In genomic region chr10:131674130-131674529, GRCh38 we compare ENCODE assay signal across 17 cellular contexts.
DNase-seq lines count a peak whose midpoint lies in the region; ATAC-seq, FAIRE-seq and TF ChIP-seq lines count a peak whose summit lies in the region.
"Had no signal": no experiment of that assay in that cellular context is flagged by ENCODE, and none has a peak within 500 bp of the region (broad histone marks: within the 10 kb centered on the region; RNA-seq: fewer than 3 reads in every experiment).

No MANE protein-coding gene starts in this region.

- H4K91ac ChIP-seq in H1 (replicated peaks; ENCODE audit: insufficient read length, low read length) (peak overlapping the region; percentile 42), neuronal stem cell (ENCODE audit: low read depth, low read length, poor library complexity) (no peak overlapping the region)

- no peaks in the 10 kb centered on the region for H3K79me2 ChIP-seq in H1 (ENCODE audit: control insufficient read depth in 1 of 2, insufficient read depth in 2 of 2, low read length in 2 of 2)

- H3K9ac ChIP-seq in H1 (replicated peaks in 1 of 4; ENCODE audit: extremely low read depth in 1 of 4, low read depth in 3 of 4, low read length in 3 of 4) (no peak overlapping the region), neuronal stem cell (ENCODE audit: low read depth, low read length, poor library complexity) (peak overlapping the region; percentile 24)
- H3K9ac ChIP-seq: BLaER1 had no signal

- H4K20me1 ChIP-seq in H1 (replicated peaks in 1 of 2; ENCODE audit: control insufficient read depth in 1 of 2, insufficient read depth in 2 of 2, low read length in 2 of 2), result no peaks in the 10 kb centered on the region
- H4K20me1 ChIP-seq: BLaER1 had no signal

- H3K79me1 ChIP-seq in H1 (ENCODE audit: low read depth, low read length), result no peaks in the 10 kb centered on the region
- no peaks in the 10 kb centered on the region for H3K79me1 ChIP-seq in neuronal stem cell (ENCODE audit: low read depth, low read length)

- peak overlapping the region; percentile 72; the same call in 1 of the 2 replicates for H2AK5ac ChIP-seq in H1 (ENCODE audit: low read depth, low read length)
- peak overlapping the region; percentile 97 for H2AK5ac ChIP-seq in neuronal stem cell (ENCODE audit: low read depth, low read length)

- H3K4me2 ChIP-seq in H1 (ENCODE audit: insufficient read depth in 1 of 2, low read depth in 2 of 2, low read length in 2 of 2) (no peak overlapping the region), neuronal stem cell (ENCODE audit: insufficient read depth, low read length, poor library complexity, severe bottlenecking) (no peak overlapping the region)
- H3K4me2 ChIP-seq: BLaER1 had no signal

- H2BK120ac ChIP-seq in H1 (replicated peaks; ENCODE audit: low read depth, low read length) (no peak overlapping the region), neuronal stem cell (ENCODE audit: low read depth, low read length) (no peak overlapping the region)

- TF ChIP-seq EP300 in Ishikawa (IDR thresholded peaks at IDR 0.05; ENCODE audit: borderline replicate concordance), result no peak
- TF ChIP-seq EP300 in H1 (IDR thresholded peaks at IDR 0.05; ENCODE audit: borderline replicate concordance in 1 of 2, low read depth in 2 of 2, low read length in 2 of 2), result no peak

- no peak for ATAC-seq in upper lobe of right lung
- ATAC-seq: CD8-positive, alpha-beta T cell had no signal

- H3K23me2 ChIP-seq in H1 (ENCODE audit: low read depth, low read length), result peaks cover 5% of the 10 kb centered on the region; the same call in 1 of the 2 replicates

- H3K4me1 ChIP-seq in H1 (replicated peaks in 1 of 4; ENCODE audit: control insufficient read depth in 3 of 4, insufficient read depth in 4 of 4, low read length in 3 of 4) (peaks cover 0 to 20% (median 13%) of the 10 kb centered on the region in 4 experiments; a peak in 5 of 7 replicates), neuronal stem cell (ENCODE audit: control insufficient read depth in 2 of 2, insufficient read depth in 1 of 2, low read depth in 1 of 2, low read length in 2 of 2) (peaks cover 14 to 15% of the 10 kb centered on the region in 2 donors), upper lobe of right lung (no peaks in the 10 kb centered on the region)

- H2BK12ac ChIP-seq in H1 (ENCODE audit: low read depth, low read length) (peak overlapping the region; percentile 87; the same call in 1 of the 2 replicates), neuronal stem cell (ENCODE audit: low read length) (no peak overlapping the region)

- no peak overlapping the region for H3K4ac ChIP-seq in H1 (replicated peaks; ENCODE audit: insufficient read length, low read depth, low read length)
- no peak overlapping the region for H3K4ac ChIP-seq in neuronal stem cell (ENCODE audit: low read length)

- H3K36me3 ChIP-seq in H1 (ENCODE audit: control insufficient read depth in 2 of 4, insufficient read depth in 4 of 4, low read length in 3 of 4), result no peaks in the 10 kb centered on the region
- H3K36me3 ChIP-seq in neuronal stem cell (replicated peaks in 1 of 2; ENCODE audit: control insufficient read depth in 2 of 2, insufficient read depth in 2 of 2, low read length in 2 of 2), result no peaks in the 10 kb centered on the region
- no peaks in the 10 kb centered on the region for H3K36me3 ChIP-seq in upper lobe of right lung
- H3K36me3 ChIP-seq: BLaER1 had no signal

- in situ Hi-C loops in ACHN (cut with HindIII; ENCODE audit: low pct_ligation_motif_present, low pct_unique_long_range_greater_than_20kb, low sequenced_read_pairs), result no loop called here

- TF ChIP-seq CTCF in H1 (IDR thresholded peaks at IDR 0.05; ENCODE audit: control extremely low read depth in 1 of 3, insufficient read depth in 1 of 3, low read depth in 1 of 3, low read length in 3 of 3) (no peak), upper lobe of right lung (IDR thresholded peaks at IDR 0.05) (no peak)

- H2BK5ac ChIP-seq in H1 (ENCODE audit: low read depth, low read length) (0 out of 2 replicates have a peak overlapping the region, but pooled peaks have one; percentile 12), neuronal stem cell (ENCODE audit: low read length) (no peak overlapping the region)

- intact Hi-C loops in upper lobe of right lung (cut with DNase I), result no loop called here

- FAIRE-seq in H1 (lab: Jason Lieb, UNC), result no peak
- FAIRE-seq: A204.1, HTR-8/SVneo had no signal

- POLR2A ChIA-PET in H1 (lab: Charles Lee; ENCODE audit: partially characterized antibody), result no interaction called here

- no peak for DNase-seq in H1 (ENCODE audit: low read depth in 1 of 2, low spot score in 2 of 2)
- no peak for DNase-seq in neuronal stem cell (ENCODE audit: low spot score)
- peak; percentile 52 for DNase-seq in upper lobe of right lung
- no peak for DNase-seq in NCI-H1048 (lab: John Stamatoyannopoulos, UW)
- DNase-seq in ACHN, result no peak
- no peak for DNase-seq in NCI-H1694 (lab: John Stamatoyannopoulos, UW)
- no peak for DNase-seq in GM19240 (ENCODE audit: insufficient read length, low spot score)
- DNase-seq: Calu3; CD8-positive, alpha-beta T cell; DMS79 treated with DMSO at 0.1 percent for 48 hours; GF-D8; GOT3; H9 had no signal

- peak overlapping the region; percentile 16; the same call in 1 of the 2 replicates for H3K18ac ChIP-seq in H1 (ENCODE audit: extremely low read depth, low read length)
- peak overlapping the region; percentile 85 for H3K18ac ChIP-seq in neuronal stem cell (ENCODE audit: low read length)

- H3K9me3 ChIP-seq in H1 (ENCODE audit: insufficient read depth in 2 of 2, low read depth in 1 of 2, low read length in 1 of 2) (peaks cover 0 to 6% of the 10 kb centered on the region in 2 experiments; a peak in 2 of 4 replicates), neuronal stem cell (replicated peaks in 1 of 2; ENCODE audit: control insufficient read depth in 2 of 2, insufficient read depth in 1 of 2, low read depth in 1 of 2, low read length in 2 of 2) (peaks cover 6% of the 10 kb centered on the region in 2 donors), upper lobe of right lung (no peaks in the 10 kb centered on the region)

- H2BK20ac ChIP-seq in H1 (ENCODE audit: low read length), result no peak overlapping the region

- TF ChIP-seq POLR2A in H1 (IDR thresholded peaks at IDR 0.05; ENCODE audit: control extremely low read depth in 1 of 2, low read depth in 2 of 2, low read length in 2 of 2), result no peak

- H3K14ac ChIP-seq in H1 (ENCODE audit: insufficient read length) (no peak overlapping the region), neuronal stem cell (ENCODE audit: low read length) (peak overlapping the region; percentile 49)

- CTCF ChIA-PET in H1 (lab: Charles Lee; ENCODE audit: partially characterized antibody), result interaction anchor here (0.5 to 1.5 kb wide), 6 partner anchors 10 to 194 kb away, joined by 3 to 7 read pairs (median 3); no protein-coding TSS in a partner anchor

- H3K27me3 ChIP-seq in H1 (replicated peaks in 1 of 4; ENCODE audit: control insufficient read depth in 3 of 4, extremely low read depth in 1 of 4, insufficient read depth in 3 of 4, low read length in 3 of 4) (peaks cover 0 to 2% (median 0%) of the 10 kb centered on the region in 4 experiments; a peak in 3 of 7 replicates), neuronal stem cell (ENCODE audit: control insufficient read depth in 3 of 3, insufficient read depth in 3 of 3, low read depth in 1 of 3, low read length in 3 of 3) (no peaks in the 10 kb centered on the region), upper lobe of right lung (peaks cover 7% of the 10 kb centered on the region)
- H3K27me3 ChIP-seq: BLaER1 had no signal

- no peak overlapping the region for H4K5ac ChIP-seq in H1 (ENCODE audit: insufficient read length, low read depth, low read length)

- no peak overlapping the region for H3K56ac ChIP-seq in H1 (replicated peaks; ENCODE audit: insufficient read length, low read depth, low read length)

- no peak overlapping the region for H3K23ac ChIP-seq in H1 (ENCODE audit: insufficient read length)
- no peak overlapping the region for H3K23ac ChIP-seq in neuronal stem cell (ENCODE audit: low read depth, low read length, poor library complexity)

- H3K27ac ChIP-seq in H1 (ENCODE audit: low read depth, low read length) (no peak overlapping the region), neuronal stem cell (replicated peaks; ENCODE audit: low read length) (no peak overlapping the region), upper lobe of right lung (no peak overlapping the region)
- H3K27ac ChIP-seq: BLaER1 had no signal

- 96% methylated on average over 9 of the region's 9 CpGs; no CpG with 5 or more reads in 1 of the 2 experiments for WGBS in H1 (ENCODE audit: extremely low coverage in 1 of 2, insufficient coverage in 1 of 2, insufficient read length in 1 of 2, insufficient replicate concordance in 2 of 2, low coverage in 1 of 2, low lambda C conversion rate in 2 of 2, missing lambda C conversion rate in 1 of 2), 2 experiments
- no CpG with 5 or more reads among the region's 9 CpGs for WGBS in neuronal stem cell (ENCODE audit: extremely low coverage in 2 of 2, insufficient read length in 2 of 2, insufficient replicate concordance in 1 of 2), 2 donors

- H4K8ac ChIP-seq in H1 (ENCODE audit: extremely low read depth, insufficient read depth, low read length), result no peak overlapping the region
- no peak overlapping the region for H4K8ac ChIP-seq in neuronal stem cell (ENCODE audit: low read depth, low read length)

- TF ChIP-seq RAD21 in Ishikawa (IDR thresholded peaks at IDR 0.05; ENCODE audit: low read depth), result no peak
- no peak for TF ChIP-seq RAD21 in H1 (IDR thresholded peaks at IDR 0.05 in 1 of 2, conservative IDR thresholded peaks at IDR 0.05 in 1 of 2; ENCODE audit: low read depth in 2 of 2, low read length in 2 of 2)

- H2AFZ ChIP-seq in H1 (ENCODE audit: low read length), result no peak overlapping the region
- no peak overlapping the region for H2AFZ ChIP-seq in neuronal stem cell (ENCODE audit: low read length)

- H2BK15ac ChIP-seq in H1 (ENCODE audit: low read length), result peak overlapping the region; percentile 90
- H2BK15ac ChIP-seq in neuronal stem cell (ENCODE audit: low read length), result peak overlapping the region; percentile 93

- no peak overlapping the region for H3K4me3 ChIP-seq in H1 (ENCODE audit: extremely low read depth in 1 of 4, insufficient read depth in 2 of 4, low read depth in 3 of 4, low read length in 4 of 4)
- H3K4me3 ChIP-seq in neuronal stem cell (ENCODE audit: low read length in 2 of 2), result no peak overlapping the region
- H3K4me3 ChIP-seq in upper lobe of right lung, result no peak overlapping the region
- H3K4me3 ChIP-seq: BLaER1 had no signal

TF ChIP-seq in H1, 55 proteins besides CTCF, POLR2A, EP300 and RAD21 (continues in another document):
- TF ChIP-seq HDAC2 (IDR thresholded peaks at IDR 0.05; ENCODE audit: borderline replicate concordance in 1 of 2, low read depth in 2 of 2, low read length in 2 of 2), result no peak
- no peak for TF ChIP-seq EZH2 (IDR thresholded peaks at IDR 0.05; ENCODE audit: low read depth, low read length, severe bottlenecking)
- no peak for TF ChIP-seq RNF2 (IDR thresholded peaks at IDR 0.05; ENCODE audit: borderline replicate concordance, low read depth, low read length, missing control alignments, poor library complexity, severe bottlenecking)
- TF ChIP-seq CEBPB (IDR thresholded peaks at IDR 0.05; ENCODE audit: low read depth, low read length), result no peak
- TF ChIP-seq KDM1A (IDR thresholded peaks at IDR 0.05; ENCODE audit: borderline replicate concordance, low read length), result no peak
- no peak for TF ChIP-seq CHD2 (IDR thresholded peaks at IDR 0.05; ENCODE audit: low read length)
- no peak for TF ChIP-seq ASH2L (IDR thresholded peaks at IDR 0.05; ENCODE audit: low read length)
